In the genomic region with DNA sequence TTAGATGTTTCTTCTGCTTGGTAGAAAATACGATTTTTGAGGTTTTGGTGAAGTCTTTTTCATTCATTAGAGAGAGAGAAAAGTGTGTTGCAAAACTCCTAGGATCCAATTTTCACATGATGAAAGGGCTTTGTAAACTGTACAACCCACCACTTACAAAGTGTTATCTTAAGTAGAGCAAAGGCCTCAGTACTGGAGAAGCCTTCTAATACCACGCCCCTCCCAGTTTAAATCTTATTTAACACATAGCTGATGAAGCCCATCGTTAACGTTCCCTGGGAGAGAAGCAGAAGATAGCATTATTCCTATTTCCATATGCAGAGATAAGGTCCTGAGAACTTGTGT, we compare ENCODE assay signal across 8 cellular contexts. TPM values are rescaled to one million over a fixed set of nuclear protein-coding genes. Genes with fewer than 3 reads are reported as not detected.
DNase-seq lines count a peak whose midpoint lies in the region; ATAC-seq and TF ChIP-seq lines count a peak whose summit lies in the region.

No MANE protein-coding gene starts in this region.

- no peak overlapping the region for H3K4ac ChIP-seq in H9 (ENCODE audit: low read depth, low read length)

- H3K23me2 ChIP-seq in H9 (ENCODE audit: insufficient read length, low read depth, low read length, poor library complexity, severe bottlenecking) = no peaks in the 10 kb centered on the region

- H3K4me1 ChIP-seq in H9 (ENCODE audit: insufficient read depth, low read length) (peaks cover 10% of the 10 kb centered on the region), prostate gland (replicated peaks) (no peaks in the 10 kb centered on the region)

- H3T11ph ChIP-seq in H9 (ENCODE audit: low read length) = no peak overlapping the region

- H3K27me3 ChIP-seq in H9 (ENCODE audit: insufficient read depth, low read length) (peaks cover 13% of the 10 kb centered on the region; the same call in 1 of the 2 replicates), prostate gland (replicated peaks; ENCODE audit: insufficient read depth) (no peaks in the 10 kb centered on the region)

- H2BK5ac ChIP-seq in H9 (ENCODE audit: insufficient read length, low read length) = no peak overlapping the region

- H3K36me3 Mint-ChIP-seq in H9 (ENCODE audit: insufficient read depth in 1 of 3, low read depth in 3 of 3) (no peaks in the 10 kb centered on the region), T-helper 17 cell (ENCODE audit: low read depth) (peaks cover 3% of the 10 kb centered on the region)

- no peak overlapping the region for H4K91ac ChIP-seq in H9 (ENCODE audit: insufficient read length, low read depth, low read length)

- no CpG with 5 or more reads among the region's 4 CpGs for WGBS in H9 (ENCODE audit: extremely low coverage, insufficient read length, low lambda C conversion rate)
- 24% methylated on average over 4 of the region's 4 CpGs for WGBS in prostate gland

- peak; percentile 8 for ATAC-seq in T-helper 17 cell

- H3K4me3 Mint-ChIP-seq in H9 = peak overlapping the region; percentile 38 to 48; a peak in 3 of 5 replicates
- H3K4me3 Mint-ChIP-seq in T-helper 17 cell = peak overlapping the region; percentile 89

- no peak overlapping the region for H2AK5ac ChIP-seq in H9 (ENCODE audit: insufficient read length, low read length)

- peaks cover 21 to 27% of the 10 kb centered on the region in 2 experiments for H3K4me1 Mint-ChIP-seq in H9
- H3K4me1 Mint-ChIP-seq in T-helper 17 cell = peaks cover 12% of the 10 kb centered on the region

- TF ChIP-seq POLR2A in prostate gland (IDR thresholded peaks at IDR 0.05) = no peak

- no peak overlapping the region for H3K27ac ChIP-seq in H9 (ENCODE audit: insufficient read length, low read depth, low read length)
- H3K27ac ChIP-seq in prostate gland = peak overlapping the region; percentile 87 to 88

- no peak overlapping the region for H4K8ac ChIP-seq in H9 (replicated peaks; ENCODE audit: insufficient read length, low read depth, low read length)

- H2BK12ac ChIP-seq in H9 (ENCODE audit: insufficient read length, low read depth, low read length) = no peak overlapping the region

- H2BK20ac ChIP-seq in H9 (ENCODE audit: low read depth, low read length, poor library complexity, severe bottlenecking) = no peak overlapping the region

- H3K9me3 ChIP-seq in H9 (ENCODE audit: control insufficient read depth, low read depth, low read length) (no peaks in the 10 kb centered on the region), T-helper 17 cell (ENCODE audit: control insufficient read depth, low read length, poor library complexity, severe bottlenecking) (no peaks in the 10 kb centered on the region), prostate gland (no peaks in the 10 kb centered on the region)

- no peak overlapping the region for H3K23ac ChIP-seq in H9 (ENCODE audit: insufficient read length, low read depth, low read length)

- H3K27me3 Mint-ChIP-seq in H9 (ENCODE audit: low read depth) (peaks cover 48% of the 10 kb centered on the region), T-helper 17 cell (no peaks in the 10 kb centered on the region)

- DNase-seq in AG10803 (ENCODE audit: low read depth) (peak; percentile 17), H9 (no peak), T-helper 17 cell (no peak), fibroblast of the aortic adventitia (ENCODE audit: low read depth) (peak; percentile 57), prostate gland (ENCODE audit: low spot score) (no peak), NK-92 (lab: John Stamatoyannopoulos, UW; ENCODE audit: unreplicated experiment) (no peak), NCI-H146 treated with DMSO at 0.1 percent for 48 hours (lab: John Stamatoyannopoulos, UW; ENCODE audit: unreplicated experiment) (no peak)
- no peak for DNase-seq in stimulated activated CD4-positive, alpha-beta T cell treated with anti-CD3 and anti-CD28 coated beads, Interleukin-2, amount 100 ng/mL, for 24 hours

- H3K27ac Mint-ChIP-seq in H9 (no peak overlapping the region), T-helper 17 cell (no peak overlapping the region)

- no peak overlapping the region for H4K5ac ChIP-seq in H9 (ENCODE audit: insufficient read length, low read depth, low read length)

- no peak overlapping the region for H2AFZ ChIP-seq in H9 (ENCODE audit: low read length)

- H2BK120ac ChIP-seq in H9 (ENCODE audit: low read depth, low read length, poor library complexity, severe bottlenecking) = no peak overlapping the region

- H3K14ac ChIP-seq in H9 (ENCODE audit: insufficient read depth, low read length) = no peak overlapping the region

- H3K9me3 Mint-ChIP-seq in H9 = no peaks in the 10 kb centered on the region; a peak in 1 of 5 replicates

- no peak overlapping the region for H3K4me2 ChIP-seq in H9 (ENCODE audit: insufficient read depth, insufficient read length, low read length)

- H4K20me1 ChIP-seq in H9 (ENCODE audit: control insufficient read depth, insufficient read depth, insufficient read length) = no peaks in the 10 kb centered on the region

- no peaks in the 10 kb centered on the region for H3K36me3 ChIP-seq in prostate gland

- H3K56ac ChIP-seq in H9 (ENCODE audit: insufficient read length, low read depth, low read length) = no peak overlapping the region

- no peak overlapping the region for H3K9ac ChIP-seq in H9 (ENCODE audit: extremely low read depth, insufficient read length, low read length)

- no peaks in the 10 kb centered on the region for H3K79me2 ChIP-seq in H9 (ENCODE audit: insufficient read depth, low read length)

- no peak for TF ChIP-seq CTCF in AG10803 (conservative IDR thresholded peaks at IDR 0.05; ENCODE audit: low read length)
- no peak for TF ChIP-seq CTCF in H9 (conservative IDR thresholded peaks at IDR 0.05)
- TF ChIP-seq CTCF in fibroblast of the aortic adventitia (IDR thresholded peaks at IDR 0.05; ENCODE audit: insufficient read depth, low read length) = no peak
- no peak for TF ChIP-seq CTCF in prostate gland (IDR thresholded peaks at IDR 0.05)

- no peak overlapping the region for H2BK15ac ChIP-seq in H9 (ENCODE audit: low read depth, low read length)

- H3K79me1 ChIP-seq in H9 (ENCODE audit: insufficient read depth, low read depth, low read length, poor library complexity, severe bottlenecking) = no peaks in the 10 kb centered on the region

- H3K18ac ChIP-seq in H9 (ENCODE audit: insufficient read length, low read depth, low read length) = no peak overlapping the region

- intact Hi-C loops in prostate gland (cut with DNase I) = loop anchor here (10.0 kb wide), 3 partner anchors 62 to 428 kb away; no protein-coding TSS in a partner anchor

- H3K4me3 ChIP-seq in AG10803 (ENCODE audit: low read length) (peak overlapping the region; percentile 67), fibroblast of the aortic adventitia (ENCODE audit: low read depth, low read length) (peak overlapping the region; percentile 68), prostate gland (peak overlapping the region; percentile 57 to 59)

RNA-seq across cellular contexts. Expression of a gene that starts 0.9 kb away (rescaled TPM):
- total RNA-seq in H9 (2021) (0.48 and 0.70 TPM in 2 replicates), T-helper 17 cell (1 to 10 TPM; 3.1 to 5.1 TPM), fibroblast of the aortic adventitia (ENCODE audit: low replicate concordance) (3.6 and 9.2 TPM in 2 replicates), prostate gland (10 to 100 TPM; 10.7 to 16.1 TPM)

RNA-seq across cellular contexts. Expression of a gene that starts 26.8 kb away (rescaled TPM):
- 73.9 and 78.2 TPM in 2 replicates for total RNA-seq in H9 (2021)
- total RNA-seq in T-helper 17 cell = 100 to 1,000 TPM; 135 to 141 TPM
- total RNA-seq in fibroblast of the aortic adventitia (ENCODE audit: low replicate concordance) = 55.3 and 68.4 TPM in 2 replicates
- total RNA-seq in prostate gland = 10 to 100 TPM; 44.6 to 74.8 TPM

Comparison
In these comparisons a context has a peak if more than half of its experiments do, and no peak if none do; other contexts are left out.
1. DNase-seq: peak in AG10803 (single experiment) and fibroblast of the aortic adventitia (single experiment); none in H9 (single experiment), T-helper 17 cell (0 of 3), prostate gland (single experiment), NK-92 (single experiment), stimulated activated CD4-positive, alpha-beta T cell treated with anti-CD3 and anti-CD28 coated beads, Interleukin-2, amount 100 ng/mL, for 24 hours (0 of 2) and NCI-H146 treated with DMSO at 0.1 percent for 48 hours (single experiment).
2. Peak in every context shown above with its lines, with median percentiles within 50 percentile points of each other: H3K4me3 ChIP-seq.